ENCODE assay signal across 16 cellular contexts in the genomic region with DNA sequence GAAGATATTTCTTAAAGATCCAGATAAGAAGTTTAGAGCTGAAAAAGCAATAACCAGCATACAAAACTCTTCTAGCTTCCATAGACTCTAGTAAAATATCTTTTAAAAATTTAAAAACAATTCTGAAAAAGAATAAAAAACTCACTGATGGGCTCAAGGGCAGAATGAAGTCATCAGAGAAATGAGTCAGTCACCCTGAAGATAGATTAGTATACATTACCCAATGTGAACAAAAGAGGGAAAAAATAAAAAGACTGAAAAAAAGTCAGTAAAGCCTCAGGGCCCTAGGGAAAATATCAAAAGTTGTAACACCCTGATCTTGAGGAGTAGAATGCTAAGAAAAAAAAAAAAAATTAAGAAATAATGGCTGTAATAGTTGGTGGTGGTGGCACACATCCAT.
"Had no signal": no experiment of that assay in that cellular context is flagged by ENCODE, and none has a peak within 500 bp of the region (broad histone marks: within the 10 kb centered on the region; RNA-seq: fewer than 3 reads in every experiment).

No MANE protein-coding gene starts in this region.

- H3K4me1 ChIP-seq: ascending aorta, psoas muscle, right lobe of liver, spleen had no signal

- ATAC-seq: activated CD8-positive, alpha-beta T cell treated with anti-CD3 and anti-CD28 coated beads, Interleukin-2, amount 10 ng/mL, durations not matched to agents 7 days and 5 days; natural killer cell treated with Interleukin-12 subunit alpha and Interleukin-12 subunit beta and Interleukin-15 and Interleukin-18, amount 100 ng/mL, for 72 hours; psoas muscle; right lobe of liver; stimulated activated naive B cell treated with anti-CD40 and anti-IgM and Interleukin-4, amounts not matched to agents 10 μg/mL and 1 μg/mL and 100 μg/mL, for 72 hours had no signal

- H3K9me3 ChIP-seq: ascending aorta, psoas muscle, right lobe of liver, transverse colon had no signal

- H3K27ac ChIP-seq: ascending aorta, cardiac muscle cell, psoas muscle, right lobe of liver, spleen, transverse colon had no signal

- H3K4me3 ChIP-seq: ascending aorta, cardiac muscle cell, psoas muscle, right lobe of liver, spleen, transverse colon had no signal

- DNase-seq: activated CD4-positive, alpha-beta T cell treated with anti-CD3 and anti-CD28 coated beads for 4 hours; activated CD8-positive, alpha-beta memory T cell treated with anti-CD3 and anti-CD28 coated beads, Interleukin-2, amount 50 U/mL, for 48 hours; activated CD8-positive, alpha-beta T cell treated with anti-CD3 and anti-CD28 coated beads, Interleukin-2, amount 10 ng/mL, durations not matched to agents 7 days and 5 days; activated naive CD4-positive, alpha-beta T cell; left colon; psoas muscle; right lobe of liver; spleen; stimulated activated CD4-positive, alpha-beta T cell treated with anti-CD3 and anti-CD28 coated beads, Interleukin-1b, Interleukin-23, amount 100 ng/mL, for 48 hours; stimulated activated naive B cell treated with anti-CD40 and anti-IgM and Interleukin-4, amounts not matched to agents 10 μg/mL and 1 μg/mL and 100 μg/mL, for 72 hours; T-helper 9 cell; transverse colon had no signal

- H3K27me3 ChIP-seq: ascending aorta, cardiac muscle cell, right lobe of liver, spleen, transverse colon had no signal

- FAIRE-seq: colon had no signal
